Comparison of ENCODE assay signal across 25 cellular contexts in genomic region chr6:108766419-108766818, GRCh38.
"Had no signal": no experiment of that assay in that cellular context is flagged by ENCODE, and none has a peak within 500 bp of the region (broad histone marks: within the 10 kb centered on the region; RNA-seq: fewer than 3 reads in every experiment).

No MANE protein-coding gene starts in this region.

- H3K27ac ChIP-seq: brain microvascular endothelial cell, PC-9, WERI-Rb-1 had no signal

- H3K36me3 ChIP-seq: brain microvascular endothelial cell, WERI-Rb-1 had no signal

- H3K4me3 ChIP-seq: PC-9 had no signal

- DNase-seq: activated CD4-positive, alpha-beta T cell treated with anti-CD3 and anti-CD28 coated beads for 1 hour; activated CD4-positive, alpha-beta T cell treated with anti-CD3 and anti-CD28 coated beads for 48 hours; activated CD4-positive, alpha-beta T cell treated with anti-CD3 and anti-CD28 coated beads, Interleukin-2, amount 50 U/mL, for 4 hours; activated CD4-positive, CD25-positive, alpha-beta regulatory T cell; activated CD8-positive, alpha-beta T cell treated with anti-CD3 and anti-CD28 coated beads for 36 hours; activated effector memory CD4-positive, alpha-beta T cell treated with Interleukin-2 at 50 U/mL for 16 hours; activated naive CD4-positive, alpha-beta T cell treated with anti-CD3 and anti-CD28 coated beads, Interleukin-2, amount 10 ng/mL, durations not matched to agents 7 days and 5 days; activated naive CD8-positive, alpha-beta T cell treated with anti-CD3 and anti-CD28 coated beads, Interleukin-2, amount 50 U/mL, for 24 hours; activated T-cell treated with anti-CD3 and anti-CD28 coated beads for 4 hours; anterior cingulate cortex; brain microvascular endothelial cell; central memory CD4-positive, alpha-beta T cell; NCI-H1092; NCI-H1436 treated with DMSO at 0.1 percent for 48 hours; NCI-H1694 treated with DMSO at 0.1 percent for 48 hours; NCI-H2029; NCI-H345; NCI-H524 treated with DMSO at 0.1 percent for 48 hours; PC-9; Right ventricle myocardium superior; SW 1271; T-helper 1 cell; T-helper 2 cell; T-helper 9 cell; WERI-Rb-1 had no signal

- ATAC-seq: activated CD8-positive, alpha-beta T cell treated with anti-CD3 and anti-CD28 coated beads for 36 hours; activated naive CD8-positive, alpha-beta T cell treated with anti-CD3 and anti-CD28 coated beads, Interleukin-2, amount 50 U/mL, for 24 hours had no signal

- H3K27me3 ChIP-seq: brain microvascular endothelial cell had no signal
